Comparison of ENCODE assay signal across 1 cellular context in the genomic region with DNA sequence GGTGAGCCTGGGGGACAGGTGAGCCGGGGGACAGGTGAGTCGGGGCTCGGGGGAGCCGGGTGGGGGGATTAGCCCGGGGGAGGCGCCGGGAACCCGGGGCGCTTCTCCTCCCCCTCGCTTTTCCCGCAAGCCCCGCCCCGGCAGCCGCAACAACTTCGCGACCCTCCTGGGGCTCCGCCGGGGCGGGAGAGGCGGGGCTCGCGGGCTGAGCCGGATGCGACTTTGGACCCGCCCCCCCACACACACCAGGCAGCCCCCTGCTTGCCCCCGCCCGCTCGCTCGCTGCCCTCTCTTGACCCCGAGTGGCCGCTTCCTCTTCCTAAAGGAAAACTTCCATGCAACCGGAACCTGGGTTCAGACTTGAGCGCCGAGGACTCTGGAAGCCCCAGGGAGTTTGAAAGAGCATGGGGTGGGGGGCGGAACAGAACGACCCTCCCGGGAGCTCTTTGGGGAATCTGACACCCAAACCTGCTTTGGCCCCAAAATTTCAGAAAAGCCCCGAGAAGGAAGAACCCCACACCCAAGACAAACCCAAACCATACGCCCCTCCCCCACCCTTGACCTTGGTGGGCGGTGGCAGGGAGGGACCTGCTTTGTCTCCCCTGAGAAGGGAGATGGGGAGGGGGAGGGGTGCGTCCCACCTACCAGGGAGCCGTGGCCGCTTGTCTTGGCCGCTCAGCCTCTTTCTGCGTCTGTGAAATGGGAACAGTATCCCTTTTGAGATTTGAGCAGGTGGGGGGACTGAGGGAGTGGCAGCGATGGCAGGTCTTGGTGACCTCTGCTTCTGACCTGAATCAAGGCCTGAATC.
TF ChIP-seq lines count a peak whose summit lies in the region.

No MANE protein-coding gene starts in this region.

TF ChIP-seq in HepG2, 621 proteins besides CTCF, POLR2A, EP300 and RAD21 (continued from another document and continues in another):
- TF ChIP-seq ZNF275 (CRISPR knock-in tag; IDR thresholded peaks at IDR 0.05; ENCODE audit: borderline replicate concordance) (0 out of 2 replicates have a peak, but pooled peaks have one; percentile 12), KDM6A (CRISPR knock-in tag; IDR thresholded peaks at IDR 0.05; ENCODE audit: low read depth) (peak; percentile 46; the same call in 1 of the 2 replicates), ARID5B (CRISPR knock-in tag; IDR thresholded peaks at IDR 0.05) (peak; percentile 46; the same call in 1 of the 2 replicates), ZSCAN5A (CRISPR knock-in tag; IDR thresholded peaks at IDR 0.05; ENCODE audit: borderline replicate concordance) (no peak), ZBTB7B (CRISPR knock-in tag; IDR thresholded peaks at IDR 0.05) (peak; percentile 88), TOE1 (CRISPR knock-in tag; IDR thresholded peaks at IDR 0.05) (no peak), KDM5A (IDR thresholded peaks at IDR 0.05; ENCODE audit: borderline replicate concordance, low read length) (no peak; the same call in 1 of the 2 replicates), FIP1L1 (IDR thresholded peaks at IDR 0.05; ENCODE audit: borderline replicate concordance, insufficient read depth, low read depth, low read length) (no peak), ZNF891 (CRISPR knock-in tag; IDR thresholded peaks at IDR 0.05) (no peak), TRIM22 (IDR thresholded peaks at IDR 0.05) (no peak), ZBTB3 (CRISPR knock-in tag; IDR thresholded peaks at IDR 0.05; ENCODE audit: borderline replicate concordance, low read depth) (0 out of 2 replicates have a peak, but pooled peaks have one; percentile 32), KAT2B (IDR thresholded peaks at IDR 0.05; ENCODE audit: borderline replicate concordance, low read depth, low read length) (no peak), PAF1 (CRISPR knock-in tag; IDR thresholded peaks at IDR 0.05) (no peak), RBM22 (optimal IDR thresholded peaks at IDR 0.05; ENCODE audit: low read length) (peak; percentile 42), HDAC1 (CRISPR knock-in tag; IDR thresholded peaks at IDR 0.05) (peak; percentile 44; the same call in 1 of the 2 replicates), NR0B2 (CRISPR knock-in tag; IDR thresholded peaks at IDR 0.05) (no peak), JUN (CRISPR knock-in tag; IDR thresholded peaks at IDR 0.05) (no peak), HNF4A (CRISPR knock-in tag; IDR thresholded peaks at IDR 0.05) (peak; percentile 88), MIER3 (CRISPR knock-in tag; IDR thresholded peaks at IDR 0.05; ENCODE audit: borderline replicate concordance) (peak; percentile 56; the same call in 1 of the 2 replicates), SALL2 (CRISPR knock-in tag; IDR thresholded peaks at IDR 0.05) (no peak)
- TF ChIP-seq, protein P1, sequence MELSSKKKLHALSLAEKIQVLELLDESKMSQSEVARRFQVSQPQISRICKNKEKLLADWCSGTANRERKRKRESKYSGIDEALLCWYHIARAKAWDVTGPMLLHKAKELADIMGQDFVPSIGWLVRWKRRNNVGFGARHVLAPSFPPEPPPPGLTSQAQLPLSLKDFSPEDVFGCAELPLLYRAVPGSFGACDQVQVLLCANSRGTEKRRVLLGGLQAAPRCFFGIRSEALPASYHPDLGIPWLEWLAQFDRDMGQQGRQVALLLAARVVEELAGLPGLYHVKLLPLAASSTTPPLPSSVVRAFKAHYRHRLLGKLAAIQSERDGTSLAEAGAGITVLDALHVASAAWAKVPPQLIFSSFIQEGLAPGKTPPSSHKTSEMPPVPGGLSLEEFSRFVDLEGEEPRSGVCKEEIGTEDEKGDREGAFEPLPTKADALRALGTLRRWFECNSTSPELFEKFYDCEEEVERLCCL (CRISPR knock-in tag; IDR thresholded peaks at IDR 0.05; ENCODE audit: borderline replicate concordance): no peak
- TF ChIP-seq, protein P2, sequence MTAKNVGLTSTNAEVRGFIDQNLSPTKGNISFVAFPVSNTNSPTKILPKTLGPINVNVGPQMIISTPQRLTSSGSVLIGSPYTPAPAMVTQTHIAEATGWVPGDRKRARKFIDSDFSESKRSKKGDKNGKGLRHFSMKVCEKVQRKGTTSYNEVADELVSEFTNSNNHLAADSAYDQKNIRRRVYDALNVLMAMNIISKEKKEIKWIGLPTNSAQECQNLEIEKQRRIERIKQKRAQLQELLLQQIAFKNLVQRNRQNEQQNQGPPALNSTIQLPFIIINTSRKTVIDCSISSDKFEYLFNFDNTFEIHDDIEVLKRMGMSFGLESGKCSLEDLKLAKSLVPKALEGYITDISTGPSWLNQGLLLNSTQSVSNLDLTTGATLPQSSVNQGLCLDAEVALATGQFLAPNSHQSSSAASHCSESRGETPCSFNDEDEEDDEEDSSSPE (CRISPR knock-in tag; IDR thresholded peaks at IDR 0.05): peak; percentile 53
- TF ChIP-seq, protein P3, sequence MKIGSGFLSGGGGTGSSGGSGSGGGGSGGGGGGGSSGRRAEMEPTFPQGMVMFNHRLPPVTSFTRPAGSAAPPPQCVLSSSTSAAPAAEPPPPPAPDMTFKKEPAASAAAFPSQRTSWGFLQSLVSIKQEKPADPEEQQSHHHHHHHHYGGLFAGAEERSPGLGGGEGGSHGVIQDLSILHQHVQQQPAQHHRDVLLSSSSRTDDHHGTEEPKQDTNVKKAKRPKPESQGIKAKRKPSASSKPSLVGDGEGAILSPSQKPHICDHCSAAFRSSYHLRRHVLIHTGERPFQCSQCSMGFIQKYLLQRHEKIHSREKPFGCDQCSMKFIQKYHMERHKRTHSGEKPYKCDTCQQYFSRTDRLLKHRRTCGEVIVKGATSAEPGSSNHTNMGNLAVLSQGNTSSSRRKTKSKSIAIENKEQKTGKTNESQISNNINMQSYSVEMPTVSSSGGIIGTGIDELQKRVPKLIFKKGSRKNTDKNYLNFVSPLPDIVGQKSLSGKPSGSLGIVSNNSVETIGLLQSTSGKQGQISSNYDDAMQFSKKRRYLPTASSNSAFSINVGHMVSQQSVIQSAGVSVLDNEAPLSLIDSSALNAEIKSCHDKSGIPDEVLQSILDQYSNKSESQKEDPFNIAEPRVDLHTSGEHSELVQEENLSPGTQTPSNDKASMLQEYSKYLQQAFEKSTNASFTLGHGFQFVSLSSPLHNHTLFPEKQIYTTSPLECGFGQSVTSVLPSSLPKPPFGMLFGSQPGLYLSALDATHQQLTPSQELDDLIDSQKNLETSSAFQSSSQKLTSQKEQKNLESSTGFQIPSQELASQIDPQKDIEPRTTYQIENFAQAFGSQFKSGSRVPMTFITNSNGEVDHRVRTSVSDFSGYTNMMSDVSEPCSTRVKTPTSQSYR (CRISPR knock-in tag; IDR thresholded peaks at IDR 0.05; ENCODE audit: borderline replicate concordance): peak; percentile 99
- TF ChIP-seq, protein P4, sequence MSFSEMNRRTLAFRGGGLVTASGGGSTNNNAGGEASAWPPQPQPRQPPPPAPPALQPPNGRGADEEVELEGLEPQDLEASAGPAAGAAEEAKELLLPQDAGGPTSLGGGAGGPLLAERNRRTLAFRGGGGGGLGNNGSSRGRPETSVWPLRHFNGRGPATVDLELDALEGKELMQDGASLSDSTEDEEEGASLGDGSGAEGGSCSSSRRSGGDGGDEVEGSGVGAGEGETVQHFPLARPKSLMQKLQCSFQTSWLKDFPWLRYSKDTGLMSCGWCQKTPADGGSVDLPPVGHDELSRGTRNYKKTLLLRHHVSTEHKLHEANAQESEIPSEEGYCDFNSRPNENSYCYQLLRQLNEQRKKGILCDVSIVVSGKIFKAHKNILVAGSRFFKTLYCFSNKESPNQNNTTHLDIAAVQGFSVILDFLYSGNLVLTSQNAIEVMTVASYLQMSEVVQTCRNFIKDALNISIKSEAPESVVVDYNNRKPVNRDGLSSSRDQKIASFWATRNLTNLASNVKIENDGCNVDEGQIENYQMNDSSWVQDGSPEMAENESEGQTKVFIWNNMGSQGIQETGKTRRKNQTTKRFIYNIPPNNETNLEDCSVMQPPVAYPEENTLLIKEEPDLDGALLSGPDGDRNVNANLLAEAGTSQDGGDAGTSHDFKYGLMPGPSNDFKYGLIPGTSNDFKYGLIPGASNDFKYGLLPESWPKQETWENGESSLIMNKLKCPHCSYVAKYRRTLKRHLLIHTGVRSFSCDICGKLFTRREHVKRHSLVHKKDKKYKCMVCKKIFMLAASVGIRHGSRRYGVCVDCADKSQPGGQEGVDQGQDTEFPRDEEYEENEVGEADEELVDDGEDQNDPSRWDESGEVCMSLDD (CRISPR knock-in tag; IDR thresholded peaks at IDR 0.05; ENCODE audit: borderline replicate concordance): peak; percentile 66; the same call in 1 of the 2 replicates
